In the genomic region with DNA sequence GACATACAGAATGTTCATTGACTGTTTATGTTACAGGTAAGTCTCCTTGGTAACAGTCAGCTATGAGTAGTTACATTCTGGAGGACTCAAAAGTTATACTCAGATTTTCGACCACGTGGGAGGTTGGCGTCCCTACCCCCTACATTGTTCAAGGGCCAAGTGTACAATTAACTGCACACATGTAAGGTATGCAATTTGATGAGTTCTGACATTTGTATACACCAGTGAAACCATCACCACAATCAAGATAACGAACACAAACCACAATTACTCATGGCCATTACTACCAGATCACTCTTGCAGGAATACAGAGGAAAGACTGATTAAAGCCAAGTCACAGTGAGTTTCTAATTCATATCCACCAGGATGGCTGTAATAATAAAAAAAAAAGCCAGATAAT, we compare ENCODE assay signal across 17 cellular contexts. TPM values are rescaled to one million over a fixed set of nuclear protein-coding genes. Genes with fewer than 3 reads are reported as not detected.
DNase-seq lines count a peak whose midpoint lies in the region; ATAC-seq, FAIRE-seq and TF ChIP-seq lines count a peak whose summit lies in the region.
"Had no signal": no experiment of that assay in that cellular context is flagged by ENCODE, and none has a peak within 500 bp of the region (broad histone marks: within the 10 kb centered on the region; RNA-seq: fewer than 3 reads in every experiment).

No MANE protein-coding gene starts in this region.

- H4K20me1 ChIP-seq in H1 (replicated peaks in 1 of 2; ENCODE audit: control insufficient read depth in 1 of 2, insufficient read depth in 2 of 2, low read length in 2 of 2), result no peaks in the 10 kb centered on the region

- H3K36me3 Mint-ChIP-seq in activated naive CD8-positive, alpha-beta T cell treated with anti-CD3 and anti-CD28 coated beads, Interleukin-2, amount 50 U/mL, for 24 hours (ENCODE audit: low read depth), result no peaks in the 10 kb centered on the region
- H3K36me3 Mint-ChIP-seq in activated naive CD8-positive, alpha-beta T cell treated with anti-CD3 and anti-CD28 coated beads for 36 hours, result no peaks in the 10 kb centered on the region
- H3K36me3 Mint-ChIP-seq in immature natural killer cell, result no peaks in the 10 kb centered on the region
- H3K36me3 Mint-ChIP-seq: neural progenitor cell had no signal

- H2BK20ac ChIP-seq in H1 (ENCODE audit: low read length), result no peak overlapping the region

- POLR2A ChIA-PET in H1 (lab: Charles Lee; ENCODE audit: partially characterized antibody), result no interaction called here

- H3K4ac ChIP-seq in H1 (replicated peaks; ENCODE audit: insufficient read length, low read depth, low read length), result no peak overlapping the region

- H3K79me1 ChIP-seq in H1 (ENCODE audit: low read depth, low read length), result no peaks in the 10 kb centered on the region

- 0 out of 7 replicates have a peak, but pooled peaks cover 0 to 3% (median 0%) of the 10 kb centered on the region in 4 experiments for H3K4me1 ChIP-seq in H1 (replicated peaks in 1 of 4; ENCODE audit: control insufficient read depth in 3 of 4, insufficient read depth in 4 of 4, low read length in 3 of 4)
- H3K4me1 ChIP-seq: neural progenitor cell had no signal

- no peaks in the 10 kb centered on the region for H3K79me2 ChIP-seq in H1 (ENCODE audit: control insufficient read depth in 1 of 2, insufficient read depth in 2 of 2, low read length in 2 of 2)

- CTCF ChIA-PET in H1 (lab: Charles Lee; ENCODE audit: partially characterized antibody), result interaction anchor here (1.4 to 6.9 kb wide), 3 partner anchors 9 to 452 kb away, joined by 3 to 30 read pairs (median 5); no protein-coding TSS in a partner anchor

- H3K4me2 ChIP-seq in H1 (ENCODE audit: insufficient read depth in 1 of 2, low read depth in 2 of 2, low read length in 2 of 2), result no peak overlapping the region
- H3K4me2 ChIP-seq: neural progenitor cell had no signal

- no peak overlapping the region for H4K91ac ChIP-seq in H1 (replicated peaks; ENCODE audit: insufficient read length, low read length)

- no peak overlapping the region for H2BK120ac ChIP-seq in H1 (replicated peaks; ENCODE audit: low read depth, low read length)

- no peak for TF ChIP-seq RAD21 in H1 (IDR thresholded peaks at IDR 0.05 in 1 of 2, conservative IDR thresholded peaks at IDR 0.05 in 1 of 2; ENCODE audit: low read depth in 2 of 2, low read length in 2 of 2)

- H2AFZ ChIP-seq in H1 (ENCODE audit: low read length), result no peak overlapping the region
- H2AFZ ChIP-seq: neural progenitor cell had no signal

- no peak overlapping the region for H3K4me3 ChIP-seq in H1 (ENCODE audit: extremely low read depth in 1 of 4, insufficient read depth in 2 of 4, low read depth in 3 of 4, low read length in 4 of 4)
- H3K4me3 ChIP-seq: cardiac muscle cell, neural progenitor cell had no signal

- no peak for TF ChIP-seq EP300 in H1 (IDR thresholded peaks at IDR 0.05; ENCODE audit: borderline replicate concordance in 1 of 2, low read depth in 2 of 2, low read length in 2 of 2)

- H3K23ac ChIP-seq in H1 (ENCODE audit: insufficient read length), result no peak overlapping the region

- H3K14ac ChIP-seq in H1 (ENCODE audit: insufficient read length), result no peak overlapping the region

- no peak overlapping the region for H3K9ac ChIP-seq in H1 (replicated peaks in 1 of 4; ENCODE audit: extremely low read depth in 1 of 4, low read depth in 3 of 4, low read length in 3 of 4)
- H3K9ac ChIP-seq: neural progenitor cell had no signal

- no peak overlapping the region for H3K56ac ChIP-seq in H1 (replicated peaks; ENCODE audit: insufficient read length, low read depth, low read length)

- no peak overlapping the region for H3K4me3 Mint-ChIP-seq in activated naive CD8-positive, alpha-beta T cell treated with anti-CD3 and anti-CD28 coated beads, Interleukin-2, amount 50 U/mL, for 24 hours
- no peak overlapping the region for H3K4me3 Mint-ChIP-seq in activated naive CD8-positive, alpha-beta T cell treated with anti-CD3 and anti-CD28 coated beads for 36 hours
- H3K4me3 Mint-ChIP-seq in stimulated activated naive CD8-positive, alpha-beta T cell treated with anti-CD3 and anti-CD28 coated beads, Interleukin-15, amount 100 ng/mL, for 72 hours, result no peak overlapping the region
- no peak overlapping the region for H3K4me3 Mint-ChIP-seq in immature natural killer cell
- H3K4me3 Mint-ChIP-seq: effector memory CD8-positive, alpha-beta T cell; neural progenitor cell had no signal

- H3K18ac ChIP-seq in H1 (ENCODE audit: extremely low read depth, low read length), result no peak overlapping the region

- peaks cover 13% of the 10 kb centered on the region for H3K27me3 Mint-ChIP-seq in activated naive CD8-positive, alpha-beta T cell treated with anti-CD3 and anti-CD28 coated beads, Interleukin-2, amount 50 U/mL, for 24 hours
- no peaks in the 10 kb centered on the region for H3K27me3 Mint-ChIP-seq in activated naive CD8-positive, alpha-beta T cell treated with anti-CD3 and anti-CD28 coated beads for 36 hours
- H3K27me3 Mint-ChIP-seq in stimulated activated naive CD8-positive, alpha-beta T cell treated with anti-CD3 and anti-CD28 coated beads, Interleukin-15, amount 100 ng/mL, for 72 hours, result peaks cover 11% of the 10 kb centered on the region
- peaks cover 0 to 5% (median 4%) of the 10 kb centered on the region in 3 donors for H3K27me3 Mint-ChIP-seq in immature natural killer cell (ENCODE audit: low read depth in 3 of 3)

- H2AK5ac ChIP-seq in H1 (ENCODE audit: low read depth, low read length), result no peak overlapping the region

- H2BK15ac ChIP-seq in H1 (ENCODE audit: low read length), result 0 out of 2 replicates have a peak overlapping the region, but pooled peaks have one; percentile 8

- H3K27ac ChIP-seq in H1 (ENCODE audit: low read depth, low read length), result no peak overlapping the region
- H3K27ac ChIP-seq: cardiac muscle cell, neural progenitor cell had no signal

- WGBS in H1 (ENCODE audit: extremely low coverage in 1 of 2, insufficient coverage in 1 of 2, insufficient read length in 1 of 2, insufficient replicate concordance in 2 of 2, low coverage in 1 of 2, low lambda C conversion rate in 2 of 2, missing lambda C conversion rate in 1 of 2), 2 experiments, result 86% methylated on average over 4 of the region's 4 CpGs; no CpG with 5 or more reads in 1 of the 2 experiments

- no peak overlapping the region for H2BK12ac ChIP-seq in H1 (ENCODE audit: low read depth, low read length)

- DNase-seq in activated naive CD8-positive, alpha-beta T cell treated with anti-CD3 and anti-CD28 coated beads, Interleukin-2, amount 50 U/mL, for 24 hours, result no peak
- DNase-seq in activated naive CD8-positive, alpha-beta T cell treated with anti-CD3 and anti-CD28 coated beads for 36 hours, result no peak
- peak; percentile 35 for DNase-seq in RCC 7860 (ENCODE audit: low spot score)
- DNase-seq in H1 (ENCODE audit: low read depth in 1 of 2, low spot score in 2 of 2), result no peak
- DNase-seq in stimulated activated naive CD8-positive, alpha-beta T cell treated with anti-CD3 and anti-CD28 coated beads, Interleukin-15, amount 100 ng/mL, for 72 hours, result no peak
- DNase-seq in immature natural killer cell, result no peak
- no peak for DNase-seq in AG08395 (ENCODE audit: low spot score)
- no peak for DNase-seq in head of caudate nucleus
- DNase-seq: activated CD4-positive, alpha-beta T cell treated with anti-CD3 and anti-CD28 coated beads for 1 hour; AML-193; effector memory CD8-positive, alpha-beta T cell; foreskin fibroblast; HCEC 1CT; NCI-H345 had no signal

- no peaks in the 10 kb centered on the region for H3K27me3 ChIP-seq in H1 (replicated peaks in 1 of 4; ENCODE audit: control insufficient read depth in 3 of 4, extremely low read depth in 1 of 4, insufficient read depth in 3 of 4, low read length in 3 of 4)
- H3K27me3 ChIP-seq: cardiac muscle cell, neural progenitor cell had no signal

- TF ChIP-seq CTCF in H1 (IDR thresholded peaks at IDR 0.05; ENCODE audit: control extremely low read depth in 1 of 3, insufficient read depth in 1 of 3, low read depth in 1 of 3, low read length in 3 of 3), result no peak

- peak; percentile 92 for ATAC-seq in activated naive CD8-positive, alpha-beta T cell treated with anti-CD3 and anti-CD28 coated beads, Interleukin-2, amount 50 U/mL, for 24 hours
- ATAC-seq in stimulated activated naive CD8-positive, alpha-beta T cell treated with anti-CD3 and anti-CD28 coated beads, Interleukin-15, amount 100 ng/mL, for 72 hours, result peak; percentile 74
- ATAC-seq: effector memory CD8-positive, alpha-beta T cell; sciatic nerve had no signal

- TF ChIP-seq POLR2A in H1 (IDR thresholded peaks at IDR 0.05; ENCODE audit: control extremely low read depth in 1 of 2, low read depth in 2 of 2, low read length in 2 of 2), result no peak

- H3K27ac Mint-ChIP-seq in activated naive CD8-positive, alpha-beta T cell treated with anti-CD3 and anti-CD28 coated beads, Interleukin-2, amount 50 U/mL, for 24 hours, result peak overlapping the region; percentile 60
- no peak overlapping the region for H3K27ac Mint-ChIP-seq in activated naive CD8-positive, alpha-beta T cell treated with anti-CD3 and anti-CD28 coated beads for 36 hours
- H3K27ac Mint-ChIP-seq in stimulated activated naive CD8-positive, alpha-beta T cell treated with anti-CD3 and anti-CD28 coated beads, Interleukin-15, amount 100 ng/mL, for 72 hours, result no peak overlapping the region
- H3K27ac Mint-ChIP-seq in immature natural killer cell, result no peak overlapping the region
- H3K27ac Mint-ChIP-seq: neural progenitor cell had no signal

- no peak overlapping the region for H4K5ac ChIP-seq in H1 (ENCODE audit: insufficient read length, low read depth, low read length)

- no peaks in the 10 kb centered on the region for H3K36me3 ChIP-seq in H1 (ENCODE audit: control insufficient read depth in 2 of 4, insufficient read depth in 4 of 4, low read length in 3 of 4)
- H3K36me3 ChIP-seq: cardiac muscle cell, neural progenitor cell had no signal

- intact Hi-C loops in head of caudate nucleus (cut with DNase I), result no loop called here

- no peak overlapping the region for H4K8ac ChIP-seq in H1 (ENCODE audit: extremely low read depth, insufficient read depth, low read length)

- no peaks in the 10 kb centered on the region; a peak in 1 of 4 replicates for H3K9me3 ChIP-seq in H1 (ENCODE audit: insufficient read depth in 2 of 2, low read depth in 1 of 2, low read length in 1 of 2)

- H3K23me2 ChIP-seq in H1 (ENCODE audit: low read depth, low read length), result no peaks in the 10 kb centered on the region

- no peak for FAIRE-seq in RCC 7860 (lab: Jason Lieb, UNC)
- no peak for FAIRE-seq in H1 (lab: Jason Lieb, UNC)

- H3K4me1 Mint-ChIP-seq in activated naive CD8-positive, alpha-beta T cell treated with anti-CD3 and anti-CD28 coated beads, Interleukin-2, amount 50 U/mL, for 24 hours, result peaks cover 33% of the 10 kb centered on the region
- H3K4me1 Mint-ChIP-seq in activated naive CD8-positive, alpha-beta T cell treated with anti-CD3 and anti-CD28 coated beads for 36 hours, result peaks cover 10% of the 10 kb centered on the region
- H3K4me1 Mint-ChIP-seq in stimulated activated naive CD8-positive, alpha-beta T cell treated with anti-CD3 and anti-CD28 coated beads, Interleukin-15, amount 100 ng/mL, for 72 hours, result peaks cover 45% of the 10 kb centered on the region
- H3K4me1 Mint-ChIP-seq in immature natural killer cell, result peaks cover 0 to 4% of the 10 kb centered on the region in 2 donors
- H3K4me1 Mint-ChIP-seq: neural progenitor cell had no signal

- no peaks in the 10 kb centered on the region for H3K9me3 Mint-ChIP-seq in activated naive CD8-positive, alpha-beta T cell treated with anti-CD3 and anti-CD28 coated beads, Interleukin-2, amount 50 U/mL, for 24 hours
- no peaks in the 10 kb centered on the region for H3K9me3 Mint-ChIP-seq in activated naive CD8-positive, alpha-beta T cell treated with anti-CD3 and anti-CD28 coated beads for 36 hours
- no peaks in the 10 kb centered on the region for H3K9me3 Mint-ChIP-seq in stimulated activated naive CD8-positive, alpha-beta T cell treated with anti-CD3 and anti-CD28 coated beads, Interleukin-15, amount 100 ng/mL, for 72 hours
- no peaks in the 10 kb centered on the region for H3K9me3 Mint-ChIP-seq in immature natural killer cell
- H3K9me3 Mint-ChIP-seq: effector memory CD8-positive, alpha-beta T cell; neural progenitor cell had no signal

- no peak overlapping the region for H2BK5ac ChIP-seq in H1 (ENCODE audit: low read depth, low read length)

RNA-seq across cellular contexts. Expression of a gene that starts 39.6 kb away (rescaled TPM):
- 10 to 100 TPM; 27.4 to 27.5 TPM for total RNA-seq in activated naive CD8-positive, alpha-beta T cell treated with anti-CD3 and anti-CD28 coated beads for 36 hours
- total RNA-seq in H1 (2021; fragmentation: NEBNext Ultra II Directional; extraction: Animal tissue kit (Norgen Biotek cat#: 25700)), result 1.2 and 1.4 TPM in 2 replicates
- polyA plus RNA-seq in H1 (2011; rRNA removed) (0.77 and 1.1 TPM in 2 replicates), immature natural killer cell (10 to 100 TPM in 1 of 3 donors, 1 to 10 TPM in 2; 4.8 to 11.3 (median 9.6) TPM)
- polyA plus RNA-seq in H1 (2011; cell fraction: cytosol; rRNA removed), result 0.88 TPM
- 1.6 TPM for polyA plus RNA-seq in H1 (2011; cell fraction: nucleus; rRNA removed)
- polyA plus RNA-seq in H1 (2012, experiment 1 of 2), result 0.51 to 0.81 TPM (median 0.66 TPM) in 4 replicates
- polyA plus RNA-seq in H1 (2012, experiment 2 of 2), result 0.22 TPM
- polyA plus RNA-seq in H1 (2013, experiment 1 of 2), result 0.57 TPM
- polyA plus RNA-seq in H1 (2013, experiment 2 of 2), result 0.46 TPM
- 0.68 and 1.8 TPM in 2 replicates for polyA minus RNA-seq in H1 (2011; rRNA and poly(A)+ RNA removed)
- polyA minus RNA-seq in H1 (2011; cell fraction: cytosol; rRNA and poly(A)+ RNA removed), result 1.0 TPM
- 4.1 TPM for polyA minus RNA-seq in H1 (2011; cell fraction: nucleus; rRNA and poly(A)+ RNA removed)

Comparison
In these comparisons a context has a peak if more than half of its experiments do, and no peak if none do; other contexts are left out.
1. RNA of a gene that starts 39.6 kb away (total RNA-seq): 27.4 to 27.5 TPM in activated naive CD8-positive, alpha-beta T cell treated with anti-CD3 and anti-CD28 coated beads for 36 hours; 1.2 to 1.4 TPM in H1; every median in the first group is over 10 times any median in the second.